Comparison of ENCODE assay signal across 8 cellular contexts in genomic region chr1:231040019-231040799, GRCh38. TPM values are rescaled to one million over a fixed set of nuclear protein-coding genes. Genes with fewer than 3 reads are reported as not detected.
A peak's percentile ranks its signal among the peaks of the same experiment; 100 is the strongest.
DNase-seq lines count a peak whose midpoint lies in the region; ATAC-seq lines count a peak whose summit lies in the region.

Gene FAM89A (minus strand): TSS chr1:231040254. CDS start chr1:231040211, 43 bp downstream.

- intact Hi-C loops in left cardiac atrium (cut with DNase I): no loop called here

- ATAC-seq in HG02981 (IDR thresholded peaks at IDR 0.05; ENCODE audit: unreplicated experiment) (peak; percentile 69), left cardiac atrium (peak; percentile 88 to 89)
- ATAC-seq in activated naive CD4-positive, alpha-beta T cell treated with anti-CD3 and anti-CD28 coated beads, Interleukin-2, amount 50 U/mL, for 72 hours: peak; percentile 77 to 86

- no peaks in the 10 kb centered on the region for H3K4me1 ChIP-seq in urinary bladder (ENCODE audit: insufficient read depth)

- 1% methylated on average over 81 of the region's 82 CpGs for WGBS in urinary bladder

- H3K27ac ChIP-seq in urinary bladder (ENCODE audit: low read depth): peak within 1 kb of the TSS; percentile 49

- DNase-seq in NCI-H748 (lab: John Stamatoyannopoulos, UW; ENCODE audit: unreplicated experiment): peak; percentile 46
- no peak for DNase-seq in NCI-H748 treated with DMSO at 0.1 percent for 48 hours (lab: John Stamatoyannopoulos, UW)
- DNase-seq in SKM-1 treated with dmso at 0.1 percent for 144 hours (lab: John Stamatoyannopoulos, UW; ENCODE audit: unreplicated experiment): peak; percentile 56
- peak; percentile 68 for DNase-seq in activated naive CD4-positive, alpha-beta T cell treated with anti-CD3 and anti-CD28 coated beads, Interleukin-2, amount 50 U/mL, for 72 hours (ENCODE audit: low spot score in 2 of 2)
- DNase-seq in left cardiac atrium: peak; percentile 76
- DNase-seq in pulmonary artery endothelial cell (ENCODE audit: low read depth, low spot score): no peak

- peaks cover 0 to 7% of the 10 kb centered on the region in 2 donors for H3K9me3 Mint-ChIP-seq in activated naive CD4-positive, alpha-beta T cell treated with anti-CD3 and anti-CD28 coated beads, Interleukin-2, amount 50 U/mL, for 72 hours

- peak within 1 kb of the TSS; percentile 80 for H3K4me3 ChIP-seq in urinary bladder (ENCODE audit: low read depth, low read length)

- no peaks in the 10 kb centered on the region for H3K36me3 ChIP-seq in urinary bladder (ENCODE audit: insufficient read depth)

- H3K27ac Mint-ChIP-seq in activated naive CD4-positive, alpha-beta T cell treated with anti-CD3 and anti-CD28 coated beads, Interleukin-2, amount 50 U/mL, for 72 hours: peak within 1 kb of the TSS in 1 of 2 donors; percentile 30

- H3K36me3 Mint-ChIP-seq in activated naive CD4-positive, alpha-beta T cell treated with anti-CD3 and anti-CD28 coated beads, Interleukin-2, amount 50 U/mL, for 72 hours: peaks cover 7 to 10% of the 10 kb centered on the region in 2 donors

RNA-seq across cellular contexts. Expression of gene FAM89A, which starts in this region (rescaled TPM):
- total RNA-seq in activated naive CD4-positive, alpha-beta T cell treated with anti-CD3 and anti-CD28 coated beads, Interleukin-2, amount 50 U/mL, for 72 hours: 10 to 100 TPM in 1 of 2 donors, 1 to 10 TPM in 1; 8.5 to 17.4 TPM
- total RNA-seq in left cardiac atrium (10 to 100 TPM; 19.8 to 20.8 TPM), pulmonary artery endothelial cell (17.4 and 17.6 TPM in 2 replicates), urinary bladder (10.3 TPM)
- 14.6 TPM for polyA plus RNA-seq in urinary bladder

Comparison
In these comparisons a context has a peak if more than half of its experiments do, and no peak if none do; other contexts are left out.
1. DNase-seq: peak in NCI-H748 (single experiment), SKM-1 treated with dmso at 0.1 percent for 144 hours (single experiment), activated naive CD4-positive, alpha-beta T cell treated with anti-CD3 and anti-CD28 coated beads, Interleukin-2, amount 50 U/mL, for 72 hours (2 of 2) and left cardiac atrium (single experiment); none in NCI-H748 treated with DMSO at 0.1 percent for 48 hours (single experiment) and pulmonary artery endothelial cell (single experiment).
2. Peak in every context shown above with its lines, with median percentiles within 50 percentile points of each other: ATAC-seq.